32 cellular contexts compared by ENCODE assay signal in genomic region chr12:57992001-57992400, GRCh38.
"Had no signal": no experiment of that assay in that cellular context is flagged by ENCODE, and none has a peak within 500 bp of the region (broad histone marks: within the 10 kb centered on the region; RNA-seq: fewer than 3 reads in every experiment).

No MANE protein-coding gene starts in this region.

- H3K36me3 ChIP-seq: adrenal gland, esophagus muscularis mucosa, gastrocnemius medialis, heart right ventricle had no signal

- H3K4me1 ChIP-seq: adrenal gland, body of pancreas, gastrocnemius medialis, heart right ventricle had no signal

- H3K4me2 ChIP-seq: hepatocyte had no signal

- H3K79me2 ChIP-seq: hepatocyte had no signal

- H3K27ac Mint-ChIP-seq: activated CD8-positive, alpha-beta memory T cell treated with anti-CD3 and anti-CD28 coated beads, Interleukin-2, amount 10 ng/mL, durations not matched to agents 7 days and 5 days; activated CD8-positive, alpha-beta T cell treated with anti-CD3 and anti-CD28 coated beads, Interleukin-2, amount 10 ng/mL, durations not matched to agents 7 days and 5 days; activated naive CD4-positive, alpha-beta T cell treated with anti-CD3 and anti-CD28 coated beads, Interleukin-2, amount 50 U/mL, for 24 hours; activated naive CD8-positive, alpha-beta T cell treated with anti-CD3 and anti-CD28 coated beads for 36 hours; activated naive CD8-positive, alpha-beta T cell treated with anti-CD3 and anti-CD28 coated beads, Interleukin-2, amount 50 U/mL, for 24 hours; activated T-helper 1 cell treated with anti-CD3 and anti-CD28 coated beads, Interleukin-12 subunit alpha, Interleukin-12 subunit beta, Interleukin-2, Interleukin-4 antibody, amounts not matched to agents 30 ng/mL and 10 ng/mL and 1 ng/mL, durations not matched to agents 14 hours and 24 hours and 36 hours; activated T-helper 2 cell treated with anti-CD3 and anti-CD28 coated beads, Interferon-gamma antibody, Interleukin-2, Interleukin-4, amounts not matched to agents 10 μg/mL and 5 μg/mL and 100 μg/mL, durations not matched to agents 14 hours and 24 hours and 36 hours; effector memory CD8-positive, alpha-beta T cell; WTC11 had no signal

- H2AFZ ChIP-seq: hepatocyte had no signal

- H3K4me3 ChIP-seq: adrenal gland, body of pancreas, esophagus muscularis mucosa, gastrocnemius medialis, heart right ventricle, hepatocyte had no signal

- H3K4me3 Mint-ChIP-seq: activated CD8-positive, alpha-beta memory T cell treated with anti-CD3 and anti-CD28 coated beads, Interleukin-2, amount 10 ng/mL, durations not matched to agents 7 days and 5 days; activated CD8-positive, alpha-beta T cell treated with anti-CD3 and anti-CD28 coated beads, Interleukin-2, amount 10 ng/mL, durations not matched to agents 7 days and 5 days; activated naive CD4-positive, alpha-beta T cell treated with anti-CD3 and anti-CD28 coated beads, Interleukin-2, amount 50 U/mL, for 24 hours; activated naive CD8-positive, alpha-beta T cell treated with anti-CD3 and anti-CD28 coated beads for 36 hours; activated naive CD8-positive, alpha-beta T cell treated with anti-CD3 and anti-CD28 coated beads, Interleukin-2, amount 50 U/mL, for 24 hours; activated T-helper 1 cell treated with anti-CD3 and anti-CD28 coated beads, Interleukin-12 subunit alpha, Interleukin-12 subunit beta, Interleukin-2, Interleukin-4 antibody, amounts not matched to agents 30 ng/mL and 10 ng/mL and 1 ng/mL, durations not matched to agents 14 hours and 24 hours and 36 hours; effector memory CD8-positive, alpha-beta T cell; WTC11 had no signal

- H3K4me1 Mint-ChIP-seq: activated CD8-positive, alpha-beta memory T cell treated with anti-CD3 and anti-CD28 coated beads, Interleukin-2, amount 10 ng/mL, durations not matched to agents 7 days and 5 days; activated naive CD4-positive, alpha-beta T cell treated with anti-CD3 and anti-CD28 coated beads, Interleukin-2, amount 50 U/mL, for 24 hours; activated naive CD8-positive, alpha-beta T cell treated with anti-CD3 and anti-CD28 coated beads for 36 hours; activated naive CD8-positive, alpha-beta T cell treated with anti-CD3 and anti-CD28 coated beads, Interleukin-2, amount 50 U/mL, for 24 hours; WTC11 had no signal

- H3K27me3 ChIP-seq: adrenal gland, body of pancreas, esophagus muscularis mucosa, foreskin keratinocyte, gastrocnemius medialis, heart right ventricle, hepatocyte had no signal

- H3K36me3 Mint-ChIP-seq: activated CD8-positive, alpha-beta memory T cell treated with anti-CD3 and anti-CD28 coated beads, Interleukin-2, amount 10 ng/mL, durations not matched to agents 7 days and 5 days; activated naive CD8-positive, alpha-beta T cell treated with anti-CD3 and anti-CD28 coated beads for 36 hours had no signal

- DNase-seq: activated CD4-positive, alpha-beta T cell treated with anti-CD3 and anti-CD28 coated beads for 48 hours; activated CD4-positive, alpha-beta T cell treated with anti-CD3 and anti-CD28 coated beads, Interleukin-2, amount 50 U/mL, for 1 hour; activated CD4-positive, alpha-beta T cell treated with anti-CD3 and anti-CD28 coated beads, Interleukin-2, amount 50 U/mL, for 48 hours; activated CD8-positive, alpha-beta memory T cell treated with anti-CD3 and anti-CD28 coated beads, Interleukin-2, amount 10 ng/mL, durations not matched to agents 7 days and 5 days; activated CD8-positive, alpha-beta memory T cell treated with anti-CD3 and anti-CD28 coated beads, Interleukin-2, amount 50 U/mL, for 4 hours; activated CD8-positive, alpha-beta T cell treated with anti-CD3 and anti-CD28 coated beads, Interleukin-2, amount 10 ng/mL, durations not matched to agents 7 days and 5 days; activated gamma-delta T cell; activated naive CD4-positive, alpha-beta T cell treated with Interleukin-2 at 50 U/mL for 16 hours; activated naive CD8-positive, alpha-beta T cell treated with anti-CD3 and anti-CD28 coated beads for 36 hours; activated naive CD8-positive, alpha-beta T cell treated with anti-CD3 and anti-CD28 coated beads, Interleukin-2, amount 50 U/mL, for 24 hours; activated T-cell treated with anti-CD3 and anti-CD28 coated beads, Interleukin-2, amount 50 U/mL, for 1 hour; activated T-cell treated with anti-CD3 and anti-CD28 coated beads, Interleukin-2, amount 50 U/mL, for 48 hours; adrenal gland; amygdala; aorta; body of pancreas; caudate nucleus; cortex of kidney; dermis blood vessel endothelial cell; effector CD4-positive, alpha-beta T cell; effector memory CD8-positive, alpha-beta T cell; erythroblast; foreskin keratinocyte; gastrocnemius medialis; heart right ventricle; T-helper 2 cell had no signal

- H3K27me3 Mint-ChIP-seq: activated CD8-positive, alpha-beta memory T cell treated with anti-CD3 and anti-CD28 coated beads, Interleukin-2, amount 10 ng/mL, durations not matched to agents 7 days and 5 days had no signal

- H3K27ac ChIP-seq: adrenal gland, body of pancreas, esophagus muscularis mucosa, foreskin keratinocyte, gastrocnemius medialis, heart right ventricle, hepatocyte had no signal
